Comparison of ENCODE assay signal across 1 cellular context in genomic region chr17:75241143-75241430, GRCh38.
TF ChIP-seq lines count a peak whose summit lies in the region.

No MANE protein-coding gene starts in this region.

TF ChIP-seq in HCT116, 20 proteins besides CTCF, POLR2A, EP300 and RAD21 (continued from another document):
- TF ChIP-seq ELF1 (IDR thresholded peaks at IDR 0.05; ENCODE audit: borderline replicate concordance, low read depth) = no peak
- TF ChIP-seq, protein P1, sequence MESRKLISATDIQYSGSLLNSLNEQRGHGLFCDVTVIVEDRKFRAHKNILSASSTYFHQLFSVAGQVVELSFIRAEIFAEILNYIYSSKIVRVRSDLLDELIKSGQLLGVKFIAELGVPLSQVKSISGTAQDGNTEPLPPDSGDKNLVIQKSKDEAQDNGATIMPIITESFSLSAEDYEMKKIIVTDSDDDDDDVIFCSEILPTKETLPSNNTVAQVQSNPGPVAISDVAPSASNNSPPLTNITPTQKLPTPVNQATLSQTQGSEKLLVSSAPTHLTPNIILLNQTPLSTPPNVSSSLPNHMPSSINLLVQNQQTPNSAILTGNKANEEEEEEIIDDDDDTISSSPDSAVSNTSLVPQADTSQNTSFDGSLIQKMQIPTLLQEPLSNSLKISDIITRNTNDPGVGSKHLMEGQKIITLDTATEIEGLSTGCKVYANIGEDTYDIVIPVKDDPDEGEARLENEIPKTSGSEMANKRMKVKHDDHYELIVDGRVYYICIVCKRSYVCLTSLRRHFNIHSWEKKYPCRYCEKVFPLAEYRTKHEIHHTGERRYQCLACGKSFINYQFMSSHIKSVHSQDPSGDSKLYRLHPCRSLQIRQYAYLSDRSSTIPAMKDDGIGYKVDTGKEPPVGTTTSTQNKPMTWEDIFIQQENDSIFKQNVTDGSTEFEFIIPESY (IDR thresholded peaks at IDR 0.05; ENCODE audit: extremely low read depth, insufficient replicate concordance, low read length) = no peak
- no peak for TF ChIP-seq MAX (IDR thresholded peaks at IDR 0.05)
- no peak for TF ChIP-seq REST (IDR thresholded peaks at IDR 0.05; ENCODE audit: low read depth)
- no peak for TF ChIP-seq SIN3A (IDR thresholded peaks at IDR 0.05; ENCODE audit: low read depth)
- no peak for TF ChIP-seq SP1 (IDR thresholded peaks at IDR 0.05; ENCODE audit: low read depth)
- TF ChIP-seq ZNF274 (IDR thresholded peaks at IDR 0.05; ENCODE audit: low read depth, low read length) = no peak
- TF ChIP-seq CBX3 (IDR thresholded peaks at IDR 0.05; ENCODE audit: low read depth) = no peak
- no peak for TF ChIP-seq POLR2AphosphoS5 (IDR thresholded peaks at IDR 0.05; ENCODE audit: low read depth, low read length)
